24 cellular contexts compared by ENCODE assay signal in genomic region chr5:16740046-16740445, GRCh38.
A peak's percentile ranks its signal among the peaks of the same experiment; 100 is the strongest.
DNase-seq lines count a peak whose midpoint lies in the region; ATAC-seq and TF ChIP-seq lines count a peak whose summit lies in the region.
"Had no signal": no experiment of that assay in that cellular context is flagged by ENCODE, and none has a peak within 500 bp of the region (broad histone marks: within the 10 kb centered on the region; RNA-seq: fewer than 3 reads in every experiment).

No MANE protein-coding gene starts in this region.

- H3K4me1 ChIP-seq in HUES6 (ENCODE audit: control insufficient read depth, insufficient read depth, low read length) (peaks cover 45% of the 10 kb centered on the region), iPS DF 6.9 (ENCODE audit: control insufficient read depth, insufficient read depth, low read length) (0 out of 2 replicates have a peak, but pooled peaks cover 3% of the 10 kb centered on the region), neuron (ENCODE audit: insufficient read depth, low read length) (peaks cover 50% of the 10 kb centered on the region)

- H3K27me3 ChIP-seq in HUES6 (ENCODE audit: control insufficient read depth, insufficient read depth, low read length): no peaks in the 10 kb centered on the region
- H3K27me3 ChIP-seq in iPS DF 6.9 (ENCODE audit: control insufficient read depth, insufficient read depth, low read length): no peaks in the 10 kb centered on the region
- H3K27me3 ChIP-seq in neuron (ENCODE audit: insufficient read depth, low read length): no peaks in the 10 kb centered on the region
- H3K27me3 ChIP-seq: ovary, thyroid gland had no signal

- peak overlapping the region; percentile 89 for H3K27ac ChIP-seq in HUES6 (ENCODE audit: low read depth, low read length)
- peak overlapping the region; percentile 56 for H3K27ac ChIP-seq in SK-N-MC
- peak overlapping the region; percentile 57 for H3K27ac ChIP-seq in iPS DF 6.9 (ENCODE audit: low read length)
- H3K27ac ChIP-seq: ovary, thyroid gland had no signal

- no peaks in the 10 kb centered on the region for H3K9me3 ChIP-seq in HUES6 (ENCODE audit: control insufficient read depth, insufficient read depth, low read depth, low read length)
- no peaks in the 10 kb centered on the region for H3K9me3 ChIP-seq in SK-N-MC (ENCODE audit: low read depth, low read length)
- no peaks in the 10 kb centered on the region for H3K9me3 ChIP-seq in iPS DF 6.9 (ENCODE audit: control insufficient read depth, insufficient read depth, low read length)
- no peaks in the 10 kb centered on the region for H3K9me3 ChIP-seq in neuron (ENCODE audit: low read length)
- H3K9me3 ChIP-seq: ovary, SK-N-SH, thyroid gland had no signal

- no peak overlapping the region for H2AFZ ChIP-seq in neuron (ENCODE audit: low read depth, low read length)

- peaks cover 8% of the 10 kb centered on the region for H3K27me3 Mint-ChIP-seq in HFFc6 (ENCODE audit: insufficient read depth)

- no peak overlapping the region for H3K4me3 Mint-ChIP-seq in HFFc6
- H3K4me3 Mint-ChIP-seq: activated naive CD4-positive, alpha-beta T cell treated with anti-CD3 and anti-CD28 coated beads, Interleukin-2, amount 50 U/mL, for 24 hours; activated T-cell treated with anti-CD3 and anti-CD28 coated beads, Interleukin-2, amount 50 U/mL, for 4 hours; CD4-positive, CD25-positive, alpha-beta regulatory T cell; stimulated activated memory B cell treated with anti-CD40 and anti-IgM and Interleukin-4, amounts not matched to agents 10 μg/mL and 1 μg/mL and 100 μg/mL, for 72 hours; T-helper 2 cell treated with Interferon-gamma antibody and Interleukin-4, amounts not matched to agents 5 μg/mL and 100 μg/mL, for 36 hours had no signal

- peak overlapping the region; percentile 82 for H3K9ac ChIP-seq in HUES6 (ENCODE audit: low read length)
- H3K9ac ChIP-seq in SK-N-MC (ENCODE audit: insufficient read length): no peak overlapping the region
- H3K9ac ChIP-seq: SK-N-SH had no signal

- no peak for TF ChIP-seq CTCF in HFFc6 (IDR thresholded peaks at IDR 0.05)

- H3K4me3 ChIP-seq in HUES6 (ENCODE audit: low read depth, low read length): peak overlapping the region; percentile 57
- H3K4me3 ChIP-seq in SK-N-MC: no peak overlapping the region
- H3K4me3 ChIP-seq in iPS DF 6.9 (ENCODE audit: low read length): peak overlapping the region; percentile 41; the same call in 1 of the 2 replicates
- H3K4me3 ChIP-seq in neuron (ENCODE audit: low read length): peak overlapping the region; percentile 79
- H3K4me3 ChIP-seq: GM12878, ovary, thyroid gland had no signal

- H3K36me3 ChIP-seq in HUES6 (ENCODE audit: control insufficient read depth, insufficient read depth, low read length): 0 out of 2 replicates have a peak, but pooled peaks cover under 1% of the 10 kb centered on the region
- H3K36me3 ChIP-seq in SK-N-MC (ENCODE audit: insufficient read depth, low read length): peaks cover 76% of the 10 kb centered on the region
- no peaks in the 10 kb centered on the region for H3K36me3 ChIP-seq in iPS DF 6.9 (ENCODE audit: control insufficient read depth, insufficient read depth, low read length)
- H3K36me3 ChIP-seq in neuron (ENCODE audit: insufficient read depth, low read length): no peaks in the 10 kb centered on the region
- H3K36me3 ChIP-seq: ovary, thyroid gland had no signal

- WGBS in iPS DF 6.9 (ENCODE audit: insufficient coverage, insufficient read length): no CpG with 5 or more reads among the region's 6 CpGs

- peaks cover 68% of the 10 kb centered on the region for H3K4me1 Mint-ChIP-seq in HFFc6 (ENCODE audit: low read depth)
- H3K4me1 Mint-ChIP-seq: activated naive CD4-positive, alpha-beta T cell treated with anti-CD3 and anti-CD28 coated beads, Interleukin-2, amount 50 U/mL, for 24 hours; stimulated activated memory B cell treated with anti-CD40 and anti-IgM and Interleukin-4, amounts not matched to agents 10 μg/mL and 1 μg/mL and 100 μg/mL, for 72 hours had no signal

- H3K36me3 Mint-ChIP-seq in HFFc6 (ENCODE audit: low read depth): peaks cover 50% of the 10 kb centered on the region
- H3K36me3 Mint-ChIP-seq: activated naive CD4-positive, alpha-beta T cell treated with anti-CD3 and anti-CD28 coated beads, Interleukin-2, amount 50 U/mL, for 24 hours; CD4-positive, CD25-positive, alpha-beta regulatory T cell; stimulated activated memory B cell treated with anti-CD40 and anti-IgM and Interleukin-4, amounts not matched to agents 10 μg/mL and 1 μg/mL and 100 μg/mL, for 72 hours had no signal

- no peak for DNase-seq in SK-N-MC (ENCODE audit: low read depth, low spot score)
- no peak for DNase-seq in iPS DF 6.9 (ENCODE audit: low read depth, low spot score)
- no peak for DNase-seq in HFFc6
- no peak for DNase-seq in germinal center (ENCODE audit: low spot score)
- no peak for DNase-seq in HuH-7 (ENCODE audit: low spot score)
- DNase-seq: activated CD4-positive, CD25-positive, alpha-beta regulatory T cell; activated T-cell treated with anti-CD3 and anti-CD28 coated beads, Interleukin-2, amount 50 U/mL, for 4 hours; CD4-positive, CD25-positive, alpha-beta regulatory T cell; left cardiac atrium; NCI-H1105 treated with DMSO at 0.1 percent for 48 hours; NCI-H2107; NCI-H526 treated with DMSO at 0.1 percent for 48 hours; ovary; SK-N-SH had no signal

- no peak for ATAC-seq in GM19463 (IDR thresholded peaks at IDR 0.05; ENCODE audit: unreplicated experiment)
- ATAC-seq: activated T-cell treated with anti-CD3 and anti-CD28 coated beads, Interleukin-2, amount 50 U/mL, for 4 hours; GM12878; left cardiac atrium; Panc1; sciatic nerve; stimulated activated memory B cell treated with anti-CD40 and anti-IgM and Interleukin-4, amounts not matched to agents 10 μg/mL and 1 μg/mL and 100 μg/mL, for 72 hours had no signal

- H3K27ac Mint-ChIP-seq in HFFc6: no peak overlapping the region
- H3K27ac Mint-ChIP-seq: activated naive CD4-positive, alpha-beta T cell treated with anti-CD3 and anti-CD28 coated beads, Interleukin-2, amount 50 U/mL, for 24 hours; CD4-positive, CD25-positive, alpha-beta regulatory T cell; stimulated activated memory B cell treated with anti-CD40 and anti-IgM and Interleukin-4, amounts not matched to agents 10 μg/mL and 1 μg/mL and 100 μg/mL, for 72 hours; T-helper 2 cell treated with Interferon-gamma antibody and Interleukin-4, amounts not matched to agents 5 μg/mL and 100 μg/mL, for 36 hours had no signal

- 0 out of 2 replicates have a peak, but pooled peaks cover 5% of the 10 kb centered on the region for H3K9me3 Mint-ChIP-seq in HFFc6
- H3K9me3 Mint-ChIP-seq: activated naive CD4-positive, alpha-beta T cell treated with anti-CD3 and anti-CD28 coated beads, Interleukin-2, amount 50 U/mL, for 24 hours; activated T-cell treated with anti-CD3 and anti-CD28 coated beads, Interleukin-2, amount 50 U/mL, for 4 hours; CD4-positive, CD25-positive, alpha-beta regulatory T cell; stimulated activated memory B cell treated with anti-CD40 and anti-IgM and Interleukin-4, amounts not matched to agents 10 μg/mL and 1 μg/mL and 100 μg/mL, for 72 hours; T-helper 2 cell treated with Interferon-gamma antibody and Interleukin-4, amounts not matched to agents 5 μg/mL and 100 μg/mL, for 36 hours had no signal
